ENCODE assay signal across 13 cellular contexts in the genomic region with DNA sequence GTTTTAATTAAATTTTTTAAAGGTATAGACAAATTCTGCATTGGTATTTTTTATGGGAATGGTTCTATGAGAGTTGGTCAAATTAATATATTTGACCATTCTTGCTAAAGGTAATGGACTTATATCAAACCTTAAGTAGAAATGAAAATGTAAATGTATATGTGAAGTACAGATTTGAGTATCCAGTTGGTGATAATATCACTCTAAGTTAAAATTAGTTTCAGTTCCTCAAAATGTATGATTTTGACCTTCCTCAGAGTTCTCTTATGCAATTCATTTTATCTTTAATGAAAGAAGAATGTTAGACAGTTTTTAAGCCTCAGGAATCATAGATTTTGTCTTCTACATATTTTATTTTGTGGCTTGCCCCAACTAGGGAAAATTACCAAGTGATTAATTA.
DNase-seq lines count a peak whose midpoint lies in the region; ATAC-seq, FAIRE-seq and TF ChIP-seq lines count a peak whose summit lies in the region.
"Had no signal": no experiment of that assay in that cellular context is flagged by ENCODE, and none has a peak within 500 bp of the region (broad histone marks: within the 10 kb centered on the region; RNA-seq: fewer than 3 reads in every experiment).

No MANE protein-coding gene starts in this region.

- no peaks in the 10 kb centered on the region for H3K79me2 ChIP-seq in neural progenitor cell (ENCODE audit: low read depth)

- POLR2A ChIA-PET in naive thymus-derived CD8-positive, alpha-beta T cell (lab: Charles Lee) = no interaction called here

- H3K4me3 ChIP-seq in neural progenitor cell = no peak overlapping the region

- DNase-seq in naive thymus-derived CD8-positive, alpha-beta T cell = no peak
- DNase-seq in neural progenitor cell (ENCODE audit: low spot score) (no peak), left lobe of liver (ENCODE audit: low spot score) (no peak), NCI-H2081 (lab: John Stamatoyannopoulos, UW) (no peak)
- DNase-seq: NCI-H1105; NK-92 treated with Interleukin-12 subunit alpha and Interleukin-12 subunit beta, amount 100 ng/mL, for 24 hours had no signal

- H3K36me3 Mint-ChIP-seq in naive thymus-derived CD8-positive, alpha-beta T cell = no peaks in the 10 kb centered on the region
- no peaks in the 10 kb centered on the region for H3K36me3 Mint-ChIP-seq in neural progenitor cell

- peak; percentile 6 for FAIRE-seq in A204.1 (lab: Jason Lieb, UNC)
- FAIRE-seq: GM18507 had no signal

- no peaks in the 10 kb centered on the region for H3K9me3 Mint-ChIP-seq in naive thymus-derived CD8-positive, alpha-beta T cell
- no peaks in the 10 kb centered on the region for H3K9me3 Mint-ChIP-seq in neural progenitor cell
- H3K9me3 Mint-ChIP-seq: dendritic cell treated with granulocyte-macrophage colony-stimulating factor and Interleukin-4, amounts not matched to agents 40 ng/mL and 50 ng/mL, for 4 days; neural crest cell had no signal

- H3K4me1 Mint-ChIP-seq in naive thymus-derived CD8-positive, alpha-beta T cell = no peaks in the 10 kb centered on the region
- H3K4me1 Mint-ChIP-seq in neural progenitor cell = peaks cover 21% of the 10 kb centered on the region

- H3K27me3 ChIP-seq in neural progenitor cell = no peaks in the 10 kb centered on the region

- H3K27ac Mint-ChIP-seq in naive thymus-derived CD8-positive, alpha-beta T cell = no peak overlapping the region
- no peak overlapping the region for H3K27ac Mint-ChIP-seq in neural progenitor cell
- H3K27ac Mint-ChIP-seq: dendritic cell treated with granulocyte-macrophage colony-stimulating factor and Interleukin-4, amounts not matched to agents 40 ng/mL and 50 ng/mL, for 4 days had no signal

- no peak overlapping the region for H2AFZ ChIP-seq in neural progenitor cell (replicated peaks)

- no peaks in the 10 kb centered on the region for H3K9me3 ChIP-seq in neural progenitor cell (ENCODE audit: low read depth)

- no peaks in the 10 kb centered on the region for H4K20me1 ChIP-seq in neural progenitor cell (ENCODE audit: low read depth)

- H3K9ac ChIP-seq in neural progenitor cell = no peak overlapping the region

- no peak for TF ChIP-seq CTCF in neural progenitor cell (IDR thresholded peaks at IDR 0.05)

- H3K4me2 ChIP-seq in neural progenitor cell = no peak overlapping the region

- peak; percentile 88 for ATAC-seq in GM19463 (IDR thresholded peaks at IDR 0.05; ENCODE audit: unreplicated experiment)
- peak; percentile 95 for ATAC-seq in HG02870 (IDR thresholded peaks at IDR 0.05; ENCODE audit: unreplicated experiment)
- ATAC-seq in HG03469 (IDR thresholded peaks at IDR 0.05; ENCODE audit: unreplicated experiment) = peak; percentile 93
- no peak for ATAC-seq in naive thymus-derived CD8-positive, alpha-beta T cell
- no peak for ATAC-seq in left lobe of liver

- H3F3A ChIP-seq in neural progenitor cell (ENCODE audit: low read depth) = peaks cover 12% of the 10 kb centered on the region

- H3K4me1 ChIP-seq in neural progenitor cell = no peaks in the 10 kb centered on the region

- peaks cover 0 to 3% (median 0%) of the 10 kb centered on the region in 5 donors for H3K27me3 Mint-ChIP-seq in naive thymus-derived CD8-positive, alpha-beta T cell
- H3K27me3 Mint-ChIP-seq in neural progenitor cell (ENCODE audit: insufficient read depth, low read depth) = peaks cover 14% of the 10 kb centered on the region
- H3K27me3 Mint-ChIP-seq: dendritic cell treated with granulocyte-macrophage colony-stimulating factor and Interleukin-4, amounts not matched to agents 40 ng/mL and 50 ng/mL, for 4 days had no signal

- H3K4me3 Mint-ChIP-seq in naive thymus-derived CD8-positive, alpha-beta T cell = no peak overlapping the region
- no peak overlapping the region for H3K4me3 Mint-ChIP-seq in neural progenitor cell
- H3K4me3 Mint-ChIP-seq: dendritic cell treated with granulocyte-macrophage colony-stimulating factor and Interleukin-4, amounts not matched to agents 40 ng/mL and 50 ng/mL, for 4 days; neural crest cell had no signal

- H3K36me3 ChIP-seq in neural progenitor cell = no peaks in the 10 kb centered on the region

- no peak overlapping the region for H3K27ac ChIP-seq in neural progenitor cell

Comparison
In these comparisons a context has a peak if more than half of its experiments do, and no peak if none do; other contexts are left out.
1. ATAC-seq: peak in GM19463 (single experiment), HG02870 (single experiment) and HG03469 (single experiment); none in naive thymus-derived CD8-positive, alpha-beta T cell (0 of 2) and left lobe of liver (single experiment).